Comparison of ENCODE assay signal across 26 cellular contexts in the genomic region with DNA sequence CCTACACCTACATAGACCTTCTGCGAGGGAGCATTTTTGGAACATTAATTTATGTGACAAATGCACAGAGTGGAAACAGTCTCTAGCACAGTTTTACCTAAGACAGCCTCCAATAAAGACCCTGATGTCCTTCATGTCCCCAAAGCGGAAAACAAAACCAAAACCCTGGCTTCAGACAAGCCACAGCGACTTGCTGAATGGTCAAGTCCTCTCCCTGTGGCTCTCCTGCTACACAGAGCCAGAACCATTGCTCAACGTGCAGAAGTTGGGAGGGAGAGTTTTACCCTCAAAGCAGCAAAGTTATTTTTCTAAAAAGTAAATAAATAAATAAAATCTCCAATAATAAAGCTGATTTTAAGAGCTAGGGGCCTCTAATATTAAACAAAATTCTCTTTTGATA.
"Had no signal": no experiment of that assay in that cellular context is flagged by ENCODE, and none has a peak within 500 bp of the region (broad histone marks: within the 10 kb centered on the region; RNA-seq: fewer than 3 reads in every experiment).

No MANE protein-coding gene starts in this region.

- H3K4me1 ChIP-seq: stomach, suprapubic skin, thyroid gland, tibial artery, tibial nerve, transverse colon, upper lobe of left lung, upper lobe of right lung, uterus, vagina had no signal

- ATAC-seq: stimulated activated effector memory CD8-positive, alpha-beta T cell treated with anti-CD3 and anti-CD28 coated beads, Interleukin-12 subunit alpha, Interleukin-12 subunit beta, amount 100 ng/mL, for 72 hours; stimulated activated memory B cell treated with anti-CD40 and anti-IgM and Interleukin-4, amounts not matched to agents 10 μg/mL and 1 μg/mL and 100 μg/mL, for 72 hours; stimulated activated naive B cell treated with anti-CD40 and anti-IgM and Interleukin-4, amounts not matched to agents 10 μg/mL and 1 μg/mL and 100 μg/mL, for 72 hours; stimulated activated naive CD8-positive, alpha-beta T cell treated with anti-CD3 and anti-CD28 coated beads, Interleukin-15, amount 100 ng/mL, for 72 hours; stimulated activated naive CD8-positive, alpha-beta T cell treated with anti-CD3 and anti-CD28 coated beads, Interleukin-15, Interleukin-2, amounts not matched to agents 100 U/mL and 50 U/mL, for 24 hours; upper lobe of right lung had no signal

- H3K4me3 ChIP-seq: stomach, suprapubic skin, testis, thoracic aorta, thyroid gland, tibial artery, tibial nerve, transverse colon, upper lobe of left lung, upper lobe of right lung, uterus, vagina had no signal

- H3K9me3 ChIP-seq: stomach, suprapubic skin, testis, thoracic aorta, thyroid gland, tibial artery, tibial nerve, transverse colon, upper lobe of left lung, upper lobe of right lung, uterus, vagina had no signal

- DNase-seq: stimulated activated CD4-positive, alpha-beta T cell treated with anti-CD3 and anti-CD28 coated beads, Interleukin-2, amount 100 ng/mL, for 48 hours; stimulated activated CD4-positive, alpha-beta T cell treated with anti-CD3 and anti-CD28 coated beads, Interleukin-4, amount 100 ng/mL, for 1 hour; stimulated activated CD4-positive, alpha-beta T cell treated with anti-CD3 and anti-CD28 coated beads, Interleukin-4, amount 100 ng/mL, for 24 hours; stimulated activated CD4-positive, alpha-beta T cell treated with anti-CD3 and anti-CD28 coated beads, Interleukin-4, amount 100 ng/mL, for 4 hours; stimulated activated CD8-positive, alpha-beta memory T cell treated with anti-CD3 and anti-CD28 coated beads, Interleukin-4, amount 100 ng/mL, for 48 hours; stimulated activated naive B cell treated with anti-CD40 and anti-IgM and Interleukin-4, amounts not matched to agents 10 μg/mL and 1 μg/mL and 100 μg/mL, for 72 hours; stimulated activated naive CD4-positive, alpha-beta T cell; stimulated activated naive CD4-positive, alpha-beta T cell treated with Interleukin-2 at 50 U/mL for 16 hours; stimulated activated naive CD8-positive, alpha-beta T cell treated with anti-CD3 and anti-CD28 coated beads, Interleukin-15, amount 100 ng/mL, for 72 hours; stimulated activated naive CD8-positive, alpha-beta T cell treated with anti-CD3 and anti-CD28 coated beads, Interleukin-15, Interleukin-2, amounts not matched to agents 100 U/mL and 50 U/mL, for 24 hours; stomach; substantia nigra; testis; thyroid gland; tibial artery; transverse colon; trophoblast cell; upper lobe of left lung; upper lobe of right lung; uterus had no signal

- H3K27ac ChIP-seq: stomach, suprapubic skin, testis, thoracic aorta, thyroid gland, tibial artery, tibial nerve, transverse colon, upper lobe of left lung, upper lobe of right lung, uterus, vagina had no signal

- H3K27me3 ChIP-seq: suprapubic skin, testis, thyroid gland, tibial artery, tibial nerve, transverse colon, upper lobe of left lung, upper lobe of right lung, uterus, vagina had no signal

- H3K36me3 ChIP-seq: stomach, suprapubic skin, thoracic aorta, thyroid gland, tibial artery, tibial nerve, transverse colon, upper lobe of left lung, upper lobe of right lung, uterus, vagina had no signal
